10 cellular contexts compared by ENCODE assay signal in the genomic region with DNA sequence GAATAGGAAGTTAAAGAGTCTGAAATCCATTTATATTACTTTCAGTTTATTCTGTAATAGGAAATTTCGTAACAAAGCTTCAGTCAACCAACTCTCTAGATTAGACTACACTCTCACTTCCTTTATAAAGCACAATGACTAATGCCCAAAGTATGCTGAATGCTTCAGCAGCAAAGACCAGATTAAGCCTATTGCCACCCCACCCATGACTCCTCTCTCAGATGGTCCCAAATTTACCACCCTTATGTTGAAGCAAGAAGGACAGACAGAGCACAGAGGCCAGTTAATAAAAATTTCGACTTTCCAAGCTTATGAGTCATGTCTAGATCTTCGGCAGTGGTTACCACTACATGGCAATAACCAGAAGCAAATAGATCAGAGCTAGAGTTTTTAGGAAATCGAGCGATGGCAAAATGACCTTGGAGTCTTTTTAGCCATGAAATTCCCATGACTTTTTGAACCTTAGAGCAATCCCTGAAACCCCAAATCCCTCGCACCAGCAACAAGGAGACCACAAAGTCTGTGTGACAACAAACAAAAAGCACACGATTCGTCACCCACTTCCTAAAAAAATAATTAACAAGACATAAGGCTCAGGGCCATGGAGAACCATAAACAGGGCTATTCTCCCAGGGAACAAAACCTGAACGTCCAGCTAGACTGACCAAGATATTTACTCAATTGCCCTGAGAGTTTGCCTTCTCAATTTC.
DNase-seq lines count a peak whose midpoint lies in the region; ATAC-seq and TF ChIP-seq lines count a peak whose summit lies in the region.
"Had no signal": no experiment of that assay in that cellular context is flagged by ENCODE, and none has a peak within 500 bp of the region (broad histone marks: within the 10 kb centered on the region; RNA-seq: fewer than 3 reads in every experiment).

No MANE protein-coding gene starts in this region.

- no peaks in the 10 kb centered on the region for H3K36me3 ChIP-seq in kidney epithelial cell (ENCODE audit: control insufficient read depth, insufficient read depth, low read length)

- no peak overlapping the region for H3K4me3 Mint-ChIP-seq in immature natural killer cell

- TF ChIP-seq CTCF in AG09309 (IDR thresholded peaks at IDR 0.05; ENCODE audit: control insufficient read depth, insufficient read depth, low read depth, low read length, missing control alignments) (no peak), kidney epithelial cell (IDR thresholded peaks at IDR 0.05; ENCODE audit: insufficient read depth, low read length, poor library complexity, severe bottlenecking) (no peak)

- H3K9me3 Mint-ChIP-seq in immature natural killer cell = no peaks in the 10 kb centered on the region

- no peaks in the 10 kb centered on the region for H3K4me1 Mint-ChIP-seq in immature natural killer cell

- no peak overlapping the region; the same call in 1 of the 2 replicates for H3K4me3 ChIP-seq in AG09309 (ENCODE audit: control insufficient read depth, low read depth, low read length)
- no peak overlapping the region for H3K4me3 ChIP-seq in kidney epithelial cell (ENCODE audit: low read depth, low read length)

- no peaks in the 10 kb centered on the region for H3K27me3 ChIP-seq in kidney epithelial cell (ENCODE audit: control insufficient read depth, insufficient read depth, low read length)

- H3K27ac Mint-ChIP-seq in immature natural killer cell = no peak overlapping the region

- H3K27me3 Mint-ChIP-seq in immature natural killer cell (ENCODE audit: low read depth in 3 of 3) = peaks cover 0 to 6% (median 5%) of the 10 kb centered on the region in 3 donors

- no peaks in the 10 kb centered on the region for H3K36me3 Mint-ChIP-seq in immature natural killer cell

- DNase-seq in AG09309 (ENCODE audit: low read depth) (peak; percentile 83), T1000 (lab: John Stamatoyannopoulos, UW) (peak; percentile 18), kidney epithelial cell (ENCODE audit: low read depth) (peak; percentile 39), immature natural killer cell (no peak), NCI-H1436 treated with DMSO at 0.1 percent for 48 hours (lab: John Stamatoyannopoulos, UW) (no peak), NCI-H2107 (lab: John Stamatoyannopoulos, UW) (no peak)
- no peak for DNase-seq in activated naive CD4-positive, alpha-beta T cell treated with Interleukin-2 at 50 U/mL for 16 hours
- DNase-seq: DND-41, SHP77 had no signal

- ATAC-seq in HG02885 (IDR thresholded peaks at IDR 0.05; ENCODE audit: poor library complexity, unreplicated experiment) = peak; percentile 94

Comparison
In these comparisons a context has a peak if more than half of its experiments do, and no peak if none do; other contexts are left out.
1. DNase-seq: peak in AG09309 (single experiment), T1000 (single experiment) and kidney epithelial cell (single experiment); none in activated naive CD4-positive, alpha-beta T cell treated with Interleukin-2 at 50 U/mL for 16 hours (single experiment), immature natural killer cell (0 of 3), NCI-H1436 treated with DMSO at 0.1 percent for 48 hours (single experiment) and NCI-H2107 (single experiment).